ENCODE assay signal across 23 cellular contexts in genomic region chrX:42237956-42238355, GRCh38.
A peak's percentile ranks its signal among the peaks of the same experiment; 100 is the strongest.
DNase-seq lines count a peak whose midpoint lies in the region; ATAC-seq and TF ChIP-seq lines count a peak whose summit lies in the region.
"Had no signal": no experiment of that assay in that cellular context is flagged by ENCODE, and none has a peak within 500 bp of the region (broad histone marks: within the 10 kb centered on the region; RNA-seq: fewer than 3 reads in every experiment).

No MANE protein-coding gene starts in this region.

- TF ChIP-seq CTCF in astrocyte of the spinal cord (IDR thresholded peaks at IDR 0.05; ENCODE audit: low read depth, low read length) (no peak), fibroblast of villous mesenchyme (IDR thresholded peaks at IDR 0.05; ENCODE audit: insufficient read depth, low read depth, low read length) (no peak)

- ATAC-seq in esophagus mucosa, result no peak
- ATAC-seq in HG03159 (IDR thresholded peaks at IDR 0.05; ENCODE audit: unreplicated experiment), result no peak
- ATAC-seq: A549; CD8-positive, alpha-beta T cell; PC-3; Right ventricle myocardium inferior had no signal

- peak; percentile 37 for DNase-seq in M059J (ENCODE audit: low read depth)
- peak; percentile 6 for DNase-seq in astrocyte of the spinal cord (ENCODE audit: low read depth, low spot score)
- DNase-seq in fibroblast of villous mesenchyme (ENCODE audit: low read depth), result peak; percentile 23
- peak; percentile 13 for DNase-seq in stromal cell of bone marrow (ENCODE audit: low read depth)
- no peak for DNase-seq in NCI-H2227 (lab: John Stamatoyannopoulos, UW; ENCODE audit: unreplicated experiment)
- DNase-seq: Caco-2; CD8-positive, alpha-beta T cell; GM23248; H9; NCI-H1092; NCI-H1417 treated with DMSO at 0.1 percent for 48 hours; NCI-H1694 treated with DMSO at 0.1 percent for 48 hours; NCI-H2081 treated with DMSO at 0.1 percent for 48 hours; NCI-H446 treated with DMSO at 0.1 percent for 48 hours; NCI-H526; NCI-H82; NK-92 treated with Interleukin-12 subunit alpha and Interleukin-12 subunit beta, amount 100 ng/mL, for 24 hours; PC-3 had no signal

- in situ Hi-C loops in astrocyte of the spinal cord (cut with HindIII; ENCODE audit: low sequenced_read_pairs), result no loop called here

- no peak overlapping the region for H3K4me3 ChIP-seq in astrocyte of the spinal cord (ENCODE audit: low read depth, low read length)
- H3K4me3 ChIP-seq in fibroblast of villous mesenchyme (ENCODE audit: low read depth, low read length), result no peak overlapping the region
- H3K4me3 ChIP-seq: A549, GM23248, SJSA1 had no signal
